ENCODE assay signal across 14 cellular contexts in genomic region chr21:42556476-42556875, GRCh38.
"Had no signal": no experiment of that assay in that cellular context is flagged by ENCODE, and none has a peak within 500 bp of the region (broad histone marks: within the 10 kb centered on the region; RNA-seq: fewer than 3 reads in every experiment).

No MANE protein-coding gene starts in this region.

- H3K4me1 ChIP-seq: ascending aorta, left ventricle myocardium inferior, tibial artery had no signal

- H3K27me3 ChIP-seq: ascending aorta, ovary, tibial artery had no signal

- H3K27me3 Mint-ChIP-seq: T-helper 17 cell had no signal

- H3K27ac Mint-ChIP-seq: nephron progenitor cell, T-helper 17 cell had no signal

- ATAC-seq: T-helper 17 cell had no signal

- H3K4me3 Mint-ChIP-seq: nephron progenitor cell, T-helper 17 cell had no signal

- H3K4me3 ChIP-seq: ascending aorta, left ventricle myocardium inferior, ovary, skin epidermis, tibial artery had no signal

- DNase-seq: activated CD4-positive, alpha-beta T cell treated with anti-CD3 and anti-CD28 coated beads, Interleukin-2, amount 50 U/mL, for 4 hours; activated naive CD4-positive, alpha-beta T cell; activated T-cell treated with anti-CD3 and anti-CD28 coated beads, Interleukin-2, amount 50 U/mL, for 48 hours; effector CD8-positive, alpha-beta T cell; foreskin melanocyte; left ventricle myocardium inferior; mesendoderm had no signal

- H3K9me3 ChIP-seq: ascending aorta, left ventricle myocardium inferior, ovary, tibial artery had no signal

- H3K27ac ChIP-seq: ascending aorta, left ventricle myocardium inferior, ovary, skin epidermis, tibial artery had no signal

- FAIRE-seq: bronchial epithelial cell had no signal
